9 cellular contexts compared by ENCODE assay signal in the genomic region with DNA sequence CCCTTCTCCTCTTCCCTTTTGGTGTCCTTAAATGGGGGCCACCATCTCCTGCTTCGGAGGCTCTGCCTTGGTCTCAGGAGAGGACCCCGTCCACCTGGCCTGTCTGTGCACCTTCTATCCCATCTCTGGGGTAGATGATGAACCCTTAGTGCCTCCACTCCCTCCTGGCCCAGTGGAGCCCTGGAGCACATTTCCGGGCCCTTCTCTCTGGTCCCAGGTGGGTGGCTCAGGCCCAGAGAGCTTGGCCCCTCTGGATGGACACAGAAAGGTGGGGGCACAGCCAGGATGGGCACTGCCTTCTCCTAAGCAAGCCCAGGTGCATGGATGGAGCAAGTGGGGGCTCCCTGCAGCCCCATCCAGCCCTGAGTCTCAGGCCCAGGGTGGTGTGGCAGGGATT.
"Had no signal": no experiment of that assay in that cellular context is flagged by ENCODE, and none has a peak within 500 bp of the region (broad histone marks: within the 10 kb centered on the region; RNA-seq: fewer than 3 reads in every experiment).

No MANE protein-coding gene starts in this region.

- H3K9me3 Mint-ChIP-seq: activated naive CD4-positive, alpha-beta T cell treated with anti-CD3 and anti-CD28 coated beads, Interleukin-2, amount 50 U/mL, for 24 hours; endodermal cell; stimulated activated naive CD8-positive, alpha-beta T cell treated with anti-CD3 and anti-CD28 coated beads, Interleukin-15, amount 100 ng/mL, for 72 hours had no signal

- H3K27ac Mint-ChIP-seq: activated naive CD4-positive, alpha-beta T cell treated with anti-CD3 and anti-CD28 coated beads, Interleukin-2, amount 50 U/mL, for 24 hours; endodermal cell; nephron; stimulated activated naive CD8-positive, alpha-beta T cell treated with anti-CD3 and anti-CD28 coated beads, Interleukin-15, amount 100 ng/mL, for 72 hours; T-helper 17 cell had no signal

- H3K36me3 Mint-ChIP-seq: activated naive CD4-positive, alpha-beta T cell treated with anti-CD3 and anti-CD28 coated beads, Interleukin-2, amount 50 U/mL, for 24 hours had no signal

- H3K4me3 Mint-ChIP-seq: activated naive CD4-positive, alpha-beta T cell treated with anti-CD3 and anti-CD28 coated beads, Interleukin-2, amount 50 U/mL, for 24 hours; endodermal cell; nephron; stimulated activated naive CD8-positive, alpha-beta T cell treated with anti-CD3 and anti-CD28 coated beads, Interleukin-15, amount 100 ng/mL, for 72 hours; T-helper 17 cell had no signal

- H3K4me1 Mint-ChIP-seq: activated naive CD4-positive, alpha-beta T cell treated with anti-CD3 and anti-CD28 coated beads, Interleukin-2, amount 50 U/mL, for 24 hours; stimulated activated naive CD8-positive, alpha-beta T cell treated with anti-CD3 and anti-CD28 coated beads, Interleukin-15, amount 100 ng/mL, for 72 hours; T-helper 17 cell had no signal

- H3K27me3 Mint-ChIP-seq: activated naive CD4-positive, alpha-beta T cell treated with anti-CD3 and anti-CD28 coated beads, Interleukin-2, amount 50 U/mL, for 24 hours had no signal

- DNase-seq: endodermal cell; occipital lobe; right lobe of liver; stimulated activated naive CD8-positive, alpha-beta T cell treated with anti-CD3 and anti-CD28 coated beads, Interleukin-15, amount 100 ng/mL, for 72 hours; T-helper 17 cell had no signal

- ATAC-seq: activated CD4-positive, CD25-positive, alpha-beta regulatory T cell treated with anti-CD3 and anti-CD28 coated beads, Interleukin-2, amount 50 U/mL, for 24 hours; psoas muscle; right lobe of liver; stimulated activated naive CD8-positive, alpha-beta T cell treated with anti-CD3 and anti-CD28 coated beads, Interleukin-15, amount 100 ng/mL, for 72 hours; T-helper 17 cell had no signal
